8 cellular contexts compared by ENCODE assay signal in genomic region chr22:35400335-35400680, GRCh38. TPM values are rescaled to one million over a fixed set of nuclear protein-coding genes. Genes with fewer than 3 reads are reported as not detected.
DNase-seq lines count a peak whose midpoint lies in the region; ATAC-seq and TF ChIP-seq lines count a peak whose summit lies in the region.

No MANE protein-coding gene starts in this region.

- no peaks in the 10 kb centered on the region for H3K9me2 ChIP-seq in SK-N-SH

- H3K27me3 ChIP-seq in Caco-2 (replicated peaks; ENCODE audit: control insufficient read depth, insufficient read depth, low read length) = no peaks in the 10 kb centered on the region
- H3K27me3 ChIP-seq in SK-N-SH (ENCODE audit: insufficient read depth) = no peaks in the 10 kb centered on the region
- no peaks in the 10 kb centered on the region for H3K27me3 ChIP-seq in neutrophil

- H3K4me3 Mint-ChIP-seq in Caco-2 (ENCODE audit: unreplicated experiment) = peak overlapping the region; percentile 97

- H3K36me3 Mint-ChIP-seq in Caco-2 (ENCODE audit: insufficient read depth, unreplicated experiment) = peaks cover 53% of the 10 kb centered on the region

- no TSS peak for BruUV-seq in Caco-2 (replicated peaks; lab: Mats Ljungman, UMichigan)

- no peaks in the 10 kb centered on the region for H4K20me1 ChIP-seq in SK-N-SH (ENCODE audit: insufficient read depth)

- peak overlapping the region; percentile 99 for H3K4me2 ChIP-seq in SK-N-SH

- no peaks in the 10 kb centered on the region for H3K27me3 Mint-ChIP-seq in Caco-2 (ENCODE audit: insufficient read depth, unreplicated experiment)

- peaks cover 23% of the 10 kb centered on the region for H3K79me2 ChIP-seq in SK-N-SH (ENCODE audit: insufficient read depth)

- H2AFZ ChIP-seq in SK-N-SH (ENCODE audit: low read depth) = peak overlapping the region; percentile 85

- POLR2A ChIA-PET in Caco-2 (lab: Charles Lee) = interaction anchor here (0.6 kb wide), 1 partner anchor 23 kb away, joined by 4 read pairs; no protein-coding TSS in a partner anchor
- POLR2A ChIA-PET in HEK293 (lab: Yijun Ruan, JAX) = no interaction called here
- POLR2A ChIA-PET in SK-N-SH (lab: Yijun Ruan, JAX) = no interaction called here

- H3F3A ChIP-seq in SK-N-SH (replicated peaks; ENCODE audit: insufficient read depth) = no peaks in the 10 kb centered on the region

- H3K4me1 ChIP-seq in Caco-2 (peaks cover 5% of the 10 kb centered on the region), HEK293 (ENCODE audit: control insufficient read depth, insufficient read depth, low read length) (peaks cover 5% of the 10 kb centered on the region), SK-N-SH (ENCODE audit: control insufficient read depth in 1 of 2, insufficient read depth in 2 of 2, low read depth in 1 of 2, low read length in 1 of 2) (no peaks in the 10 kb centered on the region; a peak in 2 of 4 replicates), neutrophil (ENCODE audit: control insufficient read depth in 1 of 2, insufficient read depth in 1 of 2, low read depth in 1 of 2, low read length in 1 of 2) (peaks cover 13 to 30% of the 10 kb centered on the region in 2 experiments)

- TF ChIP-seq RAD21 in SK-N-SH (IDR thresholded peaks at IDR 0.05; ENCODE audit: low read length) = no peak

- H3K27ac ChIP-seq in HEK293 (ENCODE audit: extremely low read depth, low read depth, low read length) (peak overlapping the region; percentile 92), SK-N-SH (ENCODE audit: low read depth in 2 of 2, low read length in 1 of 2) (peak overlapping the region; percentile 18 to 23; a peak in 1 of 4 replicates), neutrophil (peak overlapping the region; percentile 55)

- H3K9me3 Mint-ChIP-seq in Caco-2 (ENCODE audit: unreplicated experiment) = no peaks in the 10 kb centered on the region

- H3K27ac Mint-ChIP-seq in Caco-2 (ENCODE audit: unreplicated experiment) = peak overlapping the region; percentile 98

- CTCF ChIA-PET in Caco-2 (lab: Charles Lee) = interaction anchor here (1.0 kb wide), 1 partner anchor 49 kb away, joined by 4 read pairs; no protein-coding TSS in a partner anchor
- CTCF ChIA-PET in HEK293 (lab: Yijun Ruan, JAX) = no interaction called here
- CTCF ChIA-PET in SK-N-SH (lab: Yijun Ruan, JAX) = interaction anchor here (1.8 kb wide), 1 partner anchor 50 kb away, joined by 7 read pairs; no protein-coding TSS in a partner anchor

- DNase-seq in Caco-2 = no peak
- no peak for DNase-seq in SK-N-SH
- DNase-seq in epithelial cell of proximal tubule (ENCODE audit: low read depth) = no peak
- no peak for DNase-seq in GM10266 (ENCODE audit: extremely low spot score)
- DNase-seq in NCI-H1694 treated with DMSO at 0.1 percent for 48 hours (lab: John Stamatoyannopoulos, UW) = no peak

- TF ChIP-seq CTCF in Caco-2 (IDR thresholded peaks at IDR 0.05; ENCODE audit: insufficient read depth in 1 of 2, low read depth in 1 of 2, low read length in 1 of 2, severe bottlenecking in 1 of 2, unreplicated experiment in 1 of 2) (no peak), HEK293 (tag by site-specific recombination; IDR thresholded peaks at IDR 0.05) (no peak), SK-N-SH (IDR thresholded peaks at IDR 0.05) (no peak), epithelial cell of proximal tubule (conservative IDR thresholded peaks at IDR 0.05; ENCODE audit: low read depth, low read length) (no peak), neutrophil (IDR thresholded peaks at IDR 0.05) (no peak), GM10266 (IDR thresholded peaks at IDR 0.05; ENCODE audit: control insufficient read depth, insufficient read depth, low read depth, missing control alignments) (no peak)

- H3K9me3 ChIP-seq in Caco-2 (no peaks in the 10 kb centered on the region), HEK293 (ENCODE audit: control insufficient read depth, insufficient read depth, low read depth, low read length) (no peaks in the 10 kb centered on the region), SK-N-SH (no peaks in the 10 kb centered on the region), neutrophil (no peaks in the 10 kb centered on the region)

- H3K4me1 Mint-ChIP-seq in Caco-2 (ENCODE audit: low read depth, unreplicated experiment) = peaks cover 5% of the 10 kb centered on the region

- intact Hi-C loops in Caco-2 (cut with micrococcal nuclease; ENCODE audit: unreplicated experiment) = no loop called here

- WGBS in SK-N-SH (ENCODE audit: low lambda C conversion rate) = 2% methylated on average over 6 of the region's 29 CpGs

- no peak for ATAC-seq in HG02852 (IDR thresholded peaks at IDR 0.05; ENCODE audit: unreplicated experiment)

- H3K4me3 ChIP-seq in Caco-2 (ENCODE audit: low read depth, low read length) (peak overlapping the region; percentile 97), HEK293 (ENCODE audit: low read depth, low read length) (peak overlapping the region; percentile 89), SK-N-SH (ENCODE audit: low read depth in 2 of 2, low read length in 1 of 2) (peak overlapping the region; percentile 64 to 92), epithelial cell of proximal tubule (ENCODE audit: low read depth, low read length) (peak overlapping the region; percentile 97), neutrophil (ENCODE audit: low read depth in 1 of 2, low read length in 1 of 2) (peak overlapping the region; percentile 93 to 96)

- no peak for TF ChIP-seq EP300 in SK-N-SH (IDR thresholded peaks at IDR 0.05; ENCODE audit: borderline replicate concordance in 1 of 2, low read depth in 1 of 2, low read length in 1 of 2)

- H3K36me3 ChIP-seq in Caco-2 (ENCODE audit: control insufficient read depth, insufficient read depth, low read length) (peaks cover 3% of the 10 kb centered on the region), HEK293 (ENCODE audit: control insufficient read depth in 2 of 2, insufficient read depth in 1 of 2, low read length in 2 of 2) (peaks cover 28 to 45% of the 10 kb centered on the region in 2 experiments), SK-N-SH (replicated peaks in 1 of 2; ENCODE audit: control insufficient read depth in 1 of 2, insufficient read depth in 2 of 2, low read length in 1 of 2) (peaks cover 2 to 10% of the 10 kb centered on the region in 2 experiments), neutrophil (peaks cover 6% of the 10 kb centered on the region)

- H3K9ac ChIP-seq in SK-N-SH = peak overlapping the region; percentile 85

TF ChIP-seq in HEK293, 187 proteins besides CTCF, POLR2A, EP300 and RAD21 (continues in another document):
- TF ChIP-seq ZNF837 (tag by site-specific recombination; IDR thresholded peaks at IDR 0.05) (no peak), GLIS2 (tag by site-specific recombination; IDR thresholded peaks at IDR 0.05) (peak; percentile 7; the same call in 1 of the 2 replicates), KLF1 (tag by site-specific recombination; IDR thresholded peaks at IDR 0.05) (peak; percentile 37; the same call in 1 of the 2 replicates), ZBTB48 (tag by site-specific recombination; IDR thresholded peaks at IDR 0.05) (no peak), ZNF473 (tag by site-specific recombination; IDR thresholded peaks at IDR 0.05) (no peak), PATZ1 (tag by site-specific recombination; IDR thresholded peaks at IDR 0.05) (peak; percentile 11; the same call in 1 of the 2 replicates)

TF ChIP-seq in SK-N-SH, 30 proteins besides CTCF, POLR2A, EP300 and RAD21 (continues in another document):
- TF ChIP-seq YY1 (IDR thresholded peaks at IDR 0.05; ENCODE audit: low read depth) (no peak), SMC3 (IDR thresholded peaks at IDR 0.05; ENCODE audit: low read depth, low read length) (no peak), ELF1 (IDR thresholded peaks at IDR 0.05) (no peak), CHD2 (IDR thresholded peaks at IDR 0.05; ENCODE audit: low read length, partially characterized antibody) (no peak), SIN3A (IDR thresholded peaks at IDR 0.05; ENCODE audit: borderline replicate concordance, low read depth, low read length) (no peak), FOXM1 (IDR thresholded peaks at IDR 0.05; ENCODE audit: low read depth) (no peak), RCOR1 (IDR thresholded peaks at IDR 0.05; ENCODE audit: low read length) (no peak), NRF1 (IDR thresholded peaks at IDR 0.05; ENCODE audit: low read depth, low read length) (no peak), ZBTB33 (IDR thresholded peaks at IDR 0.05; ENCODE audit: borderline replicate concordance, low read depth) (no peak), TCF12 (IDR thresholded peaks at IDR 0.05) (no peak), MAX (IDR thresholded peaks at IDR 0.05; ENCODE audit: low read depth) (no peak)

RNA-seq across cellular contexts. Expression of gene MCM5, which starts 0.4 kb away (rescaled TPM):
- total RNA-seq in Caco-2 (2022) (99.6 and 107 TPM in 2 replicates), epithelial cell of proximal tubule (87.6 and 157 TPM in 2 replicates)
- 31.6 and 42.9 TPM in 2 replicates for polyA plus RNA-seq in SK-N-SH (2012; rRNA removed)
- 16.5 and 27.2 TPM in 2 replicates for polyA plus RNA-seq in SK-N-SH (2012; cell fraction: cytosol; rRNA removed)
- polyA plus RNA-seq in SK-N-SH (2012; cell fraction: nucleus; rRNA removed) = 39.2 and 51.2 TPM in 2 replicates

RNA-seq across cellular contexts. Expression of gene HMOX1, which starts 19.4 kb away (rescaled TPM):
- total RNA-seq in Caco-2 (2022) (68.3 and 93.0 TPM in 2 replicates), epithelial cell of proximal tubule (10.5 and 21.8 TPM in 2 replicates)
- 12.9 and 13.7 TPM in 2 replicates for polyA plus RNA-seq in SK-N-SH (2012; rRNA removed)
- 5.8 and 9.2 TPM in 2 replicates for polyA plus RNA-seq in SK-N-SH (2012; cell fraction: cytosol; rRNA removed)
- 11.7 and 13.7 TPM in 2 replicates for polyA plus RNA-seq in SK-N-SH (2012; cell fraction: nucleus; rRNA removed)

Comparison
In these comparisons a context has a peak if more than half of its experiments do, and no peak if none do; other contexts are left out.
1. H3K27ac ChIP-seq: peak in every context shown above with its lines; median percentile 92 in HEK293; 55 in neutrophil; 20 in SK-N-SH.